ENCODE assay signal across 37 cellular contexts in the genomic region with DNA sequence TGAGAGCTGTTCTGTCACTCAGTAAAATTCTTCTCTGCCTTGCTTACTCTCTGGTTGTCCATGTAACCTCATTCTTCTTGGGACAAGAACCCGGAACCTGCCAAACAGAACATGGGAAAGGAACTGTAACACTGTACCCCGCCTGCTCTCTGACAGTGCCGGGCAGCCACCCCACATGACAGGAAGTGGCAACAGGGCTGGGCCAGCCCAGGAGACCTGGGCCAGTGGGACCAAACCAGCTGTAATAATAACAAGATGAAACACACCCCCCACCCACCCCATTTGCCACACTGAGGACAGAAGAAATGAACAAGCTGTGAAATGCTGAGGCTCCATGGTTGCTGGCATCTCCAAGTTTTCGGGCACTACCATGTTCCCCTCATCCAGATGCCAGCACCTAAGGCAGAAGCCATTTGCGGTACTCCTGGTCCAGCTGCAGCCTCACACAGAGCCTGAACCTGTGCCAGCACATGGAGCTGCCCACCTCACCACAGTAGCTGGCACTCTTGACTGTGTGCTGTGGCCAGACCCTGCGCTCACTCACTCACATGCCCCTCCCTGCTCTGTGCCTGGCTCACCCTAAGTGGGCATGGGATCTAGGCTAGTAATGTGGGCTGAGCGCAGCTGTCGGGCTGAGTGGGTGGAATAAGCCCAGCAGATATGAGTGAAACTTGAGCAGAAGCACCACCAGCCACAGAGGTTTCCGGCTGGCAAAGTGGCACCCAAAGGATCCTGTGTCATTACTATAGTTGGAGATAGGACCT.
"Had no signal": no experiment of that assay in that cellular context is flagged by ENCODE, and none has a peak within 500 bp of the region (broad histone marks: within the 10 kb centered on the region; RNA-seq: fewer than 3 reads in every experiment).

No MANE protein-coding gene starts in this region.

- ATAC-seq: activated CD8-positive, alpha-beta memory T cell treated with anti-CD3 and anti-CD28 coated beads, Interleukin-2, amount 10 ng/mL, durations not matched to agents 7 days and 5 days; PC-3 had no signal

- H3K9me3 ChIP-seq: ascending aorta, MG63, Peyer's patch had no signal

- H3K4me3 ChIP-seq: ascending aorta, cardiac muscle cell, MG63, Peyer's patch had no signal

- H3K4me1 ChIP-seq: ascending aorta, Peyer's patch had no signal

- H3K27ac ChIP-seq: ascending aorta, cardiac muscle cell, Peyer's patch, VCaP had no signal

- DNase-seq: activated B cell treated with CpG ODN at 0.5 μM for 24 hours; activated CD4-positive, alpha-beta memory T cell treated with anti-CD3 and anti-CD28 coated beads for 36 hours; activated CD4-positive, alpha-beta T cell treated with anti-CD3 and anti-CD28 coated beads for 4 hours; activated CD4-positive, alpha-beta T cell treated with anti-CD3 and anti-CD28 coated beads, Interleukin-2, amount 50 U/mL, for 1 hour; activated CD4-positive, CD25-positive, alpha-beta regulatory T cell treated with anti-CD3 and anti-CD28 coated beads, Interleukin-2, amount 50 U/mL, for 72 hours; activated CD8-positive, alpha-beta memory T cell treated with anti-CD3 and anti-CD28 coated beads for 24 hours; activated CD8-positive, alpha-beta memory T cell treated with anti-CD3 and anti-CD28 coated beads, Interleukin-2, amount 10 ng/mL, durations not matched to agents 7 days and 5 days; activated CD8-positive, alpha-beta memory T cell treated with anti-CD3 and anti-CD28 coated beads, Interleukin-2, amount 50 U/mL, for 48 hours; activated effector memory CD4-positive, alpha-beta T cell treated with Interleukin-2 at 50 U/mL for 16 hours; activated naive CD4-positive, alpha-beta T cell treated with anti-CD3 and anti-CD28 coated beads, Interleukin-2, amount 10 ng/mL, durations not matched to agents 7 days and 5 days; activated naive CD8-positive, alpha-beta T cell treated with anti-CD3 and anti-CD28 coated beads for 36 hours; activated T-cell treated with anti-CD3 and anti-CD28 coated beads, Interleukin-2, amount 50 U/mL, for 48 hours; amniotic stem cell; Karpas-422; KBM-7; MG63; NCI-H1048; NCI-H1105 treated with DMSO at 0.1 percent for 48 hours; NCI-H1436; NCI-H1694; NCI-H1930; NCI-H2081 treated with DMSO at 0.1 percent for 48 hours; NCI-H226; NCI-H446 treated with DMSO at 0.1 percent for 48 hours; NCI-H524; NK-92 treated with Interleukin-12 subunit alpha and Interleukin-12 subunit beta, amount 100 ng/mL, for 24 hours; PC-3; Peyer's patch; RPMI8226; SIG-M5; SW 1271; T-helper 1 cell; T-helper 2 cell; T-helper 9 cell had no signal

- H3K27me3 ChIP-seq: ascending aorta, cardiac muscle cell, MG63, Peyer's patch had no signal

- H3K36me3 ChIP-seq: ascending aorta, cardiac muscle cell, MG63, Peyer's patch had no signal
